8 cellular contexts compared by ENCODE assay signal in genomic region chr7:35906191-35906908, GRCh38.
A peak's percentile ranks its signal among the peaks of the same experiment; 100 is the strongest.
DNase-seq lines count a peak whose midpoint lies in the region; ATAC-seq and TF ChIP-seq lines count a peak whose summit lies in the region.

No MANE protein-coding gene starts in this region.

- 52 to 55% methylated on average over 2 of the region's 2 CpGs for WGBS in esophagus squamous epithelium, 2 donors
- WGBS in stomach, 5 donors = 27 to 48% (median 36%) methylated on average over 2 of the region's 2 CpGs

- H3K9me2 ChIP-seq in PC-3 (replicated peaks; ENCODE audit: low read length) = no peaks in the 10 kb centered on the region

- intact Hi-C loops in PC-3 (cut with micrococcal nuclease) = loop anchor here (1.0 to 10.0 kb wide), 4 partner anchors 104 to 482 kb away; no protein-coding TSS in a partner anchor
- intact Hi-C loops in esophagus squamous epithelium (cut with DNase I) = no loop called here
- intact Hi-C loops in stomach (cut with DNase I; ENCODE audit: low total_unique reads) = loop anchor here (5.0 kb wide), 1 partner anchor 199 kb away; no protein-coding TSS in a partner anchor

- H3K9me3 Mint-ChIP-seq in nephron = no peaks in the 10 kb centered on the region

- peaks cover 20% of the 10 kb centered on the region for H3K4me1 Mint-ChIP-seq in nephron

- H4K20me1 ChIP-seq in PC-3 (ENCODE audit: low read length) = no peaks in the 10 kb centered on the region

- TF ChIP-seq CTCF in PC-3 (conservative IDR thresholded peaks at IDR 0.05; ENCODE audit: low read depth, low read length) (peak; percentile 88), esophagus squamous epithelium (IDR thresholded peaks at IDR 0.05) (peak; percentile 70 to 94 (median 92)), nephron (IDR thresholded peaks at IDR 0.05; ENCODE audit: unreplicated experiment in 3 of 3) (peak; percentile 89 to 94 (median 91)), stomach (IDR thresholded peaks at IDR 0.05) (peak in 6 of 7 experiments; percentile 61 to 93 (median 90))

- POLR2A ChIA-PET in PC-3 (lab: Charles Lee; ENCODE audit: unreplicated experiment) = no interaction called here

- CTCF ChIA-PET in PC-3 (lab: Charles Lee) = interaction anchor here (1.2 kb wide), 1 partner anchor 197 kb away, joined by 8 read pairs; no protein-coding TSS in a partner anchor

- DNase-seq in DMS 273 treated with DMSO at 0.1 percent for 48 hours (lab: John Stamatoyannopoulos, UW) (peak; percentile 83), PC-3 (peak; percentile 81), activated T-cell treated with anti-CD3 and anti-CD28 coated beads for 48 hours (ENCODE audit: low read depth) (peak; percentile 31), esophagus squamous epithelium (lab: John Stamatoyannopoulos, UW) (no peak), stomach (peak; percentile 44)
- DNase-seq in Jurkat, Clone E6-1 (ENCODE audit: low read depth, low spot score) = peak; percentile 83

- peaks cover 27% of the 10 kb centered on the region for H3K36me3 Mint-ChIP-seq in nephron (ENCODE audit: low read depth)

- no peaks in the 10 kb centered on the region for H3K79me2 ChIP-seq in PC-3 (ENCODE audit: low read length)

- H3K4me1 ChIP-seq in PC-3 (ENCODE audit: insufficient read depth, low read length) = no peaks in the 10 kb centered on the region
- H3K4me1 ChIP-seq in esophagus squamous epithelium = peaks cover 0 to 19% (median 0%) of the 10 kb centered on the region in 3 donors
- peaks cover 0 to 18% (median 2%) of the 10 kb centered on the region in 4 donors for H3K4me1 ChIP-seq in stomach

- H3K27me3 Mint-ChIP-seq in nephron (ENCODE audit: low read depth) = no peaks in the 10 kb centered on the region

- no peak for TF ChIP-seq EP300 in stomach (IDR thresholded peaks at IDR 0.05)

- H3K36me3 ChIP-seq in PC-3 (ENCODE audit: low read depth, low read length) (peaks cover 4% of the 10 kb centered on the region; the same call in 1 of the 2 replicates), esophagus squamous epithelium (peaks cover 0 to 43% (median 0%) of the 10 kb centered on the region in 3 donors), stomach (peaks cover 3 to 39% (median 31%) of the 10 kb centered on the region in 4 donors)

- TF ChIP-seq POLR2A in esophagus squamous epithelium (IDR thresholded peaks at IDR 0.05) (no peak), stomach (IDR thresholded peaks at IDR 0.05) (no peak)

- no peak overlapping the region for H3K9ac ChIP-seq in PC-3 (ENCODE audit: low read length)

- H3K4me2 ChIP-seq in PC-3 (ENCODE audit: low read length) = no peak overlapping the region

- no peak overlapping the region for H3K4me3 Mint-ChIP-seq in nephron

- H3K27me3 ChIP-seq in PC-3 (ENCODE audit: low read length) (no peaks in the 10 kb centered on the region), esophagus squamous epithelium (no peaks in the 10 kb centered on the region), stomach (no peaks in the 10 kb centered on the region)

- no peak overlapping the region for H2AFZ ChIP-seq in PC-3 (ENCODE audit: low read length)

- H3K27ac ChIP-seq in PC-3 (ENCODE audit: low read length) = no peak overlapping the region
- H3K27ac ChIP-seq in esophagus squamous epithelium = peak overlapping the region in 2 of 4 donors; percentile 16 to 47
- no peak overlapping the region for H3K27ac ChIP-seq in stomach

- no peaks in the 10 kb centered on the region for H3F3A ChIP-seq in PC-3 (ENCODE audit: low read length, unreplicated experiment)

- H3K27ac Mint-ChIP-seq in nephron = peak overlapping the region in 1 of 3 experiments; percentile 45

- no peak overlapping the region for H3K4me3 ChIP-seq in Jurkat, Clone E6-1 (ENCODE audit: low read length)
- H3K4me3 ChIP-seq in PC-3 (ENCODE audit: low read length) = no peak overlapping the region
- H3K4me3 ChIP-seq in esophagus squamous epithelium = no peak overlapping the region
- H3K4me3 ChIP-seq in stomach = no peak overlapping the region

- BruUV-seq in PC-3 (replicated peaks; lab: Mats Ljungman, UMichigan) = no TSS peak

- no peaks in the 10 kb centered on the region for H3K9me3 ChIP-seq in PC-3 (ENCODE audit: low read length)
- H3K9me3 ChIP-seq in esophagus squamous epithelium = no peaks in the 10 kb centered on the region
- no peaks in the 10 kb centered on the region for H3K9me3 ChIP-seq in stomach

- ATAC-seq in GM21526 (IDR thresholded peaks at IDR 0.05; ENCODE audit: low FRiP score, unreplicated experiment) (peak; percentile 72), PC-3 (peak; percentile 91)
